Comparison of ENCODE assay signal across 11 cellular contexts in genomic region chr17:20935740-20936139, GRCh38.
A peak's percentile ranks its signal among the peaks of the same experiment; 100 is the strongest.
DNase-seq lines count a peak whose midpoint lies in the region; ATAC-seq, FAIRE-seq and TF ChIP-seq lines count a peak whose summit lies in the region.
"Had no signal": no experiment of that assay in that cellular context is flagged by ENCODE, and none has a peak within 500 bp of the region (broad histone marks: within the 10 kb centered on the region; RNA-seq: fewer than 3 reads in every experiment).

No MANE protein-coding gene starts in this region.

- H3K4me1 Mint-ChIP-seq in CD8-positive, alpha-beta T cell (ENCODE audit: low read depth): no peaks in the 10 kb centered on the region
- no peaks in the 10 kb centered on the region for H3K4me1 Mint-ChIP-seq in CD4-positive, alpha-beta T cell (ENCODE audit: low read depth)
- H3K4me1 Mint-ChIP-seq: nephron progenitor cell had no signal

- peaks cover 0 to 17% (median 2%) of the 10 kb centered on the region in 3 donors for H3K4me1 ChIP-seq in gastroesophageal sphincter
- H3K4me1 ChIP-seq in CD8-positive, alpha-beta T cell (ENCODE audit: insufficient read depth, low read length): no peaks in the 10 kb centered on the region

- H3K36me3 Mint-ChIP-seq in CD8-positive, alpha-beta T cell: no peaks in the 10 kb centered on the region
- H3K36me3 Mint-ChIP-seq in CD4-positive, alpha-beta T cell (ENCODE audit: low read depth): no peaks in the 10 kb centered on the region

- no peak for DNase-seq in H54 (ENCODE audit: insufficient read length, low spot score)
- DNase-seq in amniotic epithelial cell (ENCODE audit: low read depth): peak; percentile 77
- peak; percentile 59 for DNase-seq in skeletal muscle cell (ENCODE audit: low read depth)
- no peak for DNase-seq in CD8-positive, alpha-beta T cell
- DNase-seq in left colon: no peak
- no peak for DNase-seq in CD4-positive, alpha-beta T cell
- DNase-seq in GM12892 (ENCODE audit: insufficient read length): no peak
- DNase-seq: activated gamma-delta T cell, NCI-H526, nephron progenitor cell had no signal

- CTCF ChIA-PET in CD8-positive, alpha-beta T cell (lab: Charles Lee): no interaction called here
- CTCF ChIA-PET in CD4-positive, alpha-beta T cell (lab: Charles Lee): no interaction called here

- POLR2A ChIA-PET in CD8-positive, alpha-beta T cell (lab: Charles Lee): no interaction called here
- POLR2A ChIA-PET in CD4-positive, alpha-beta T cell (lab: Charles Lee): no interaction called here

- FAIRE-seq in H54 (lab: Jason Lieb, UNC) (peak; percentile 74), GM12892 (lab: Jason Lieb, UNC) (no peak)

- peaks cover 2% of the 10 kb centered on the region for H3K27me3 Mint-ChIP-seq in CD8-positive, alpha-beta T cell (ENCODE audit: low read depth)
- H3K27me3 Mint-ChIP-seq in CD4-positive, alpha-beta T cell: peaks cover 4% of the 10 kb centered on the region

- no peak for TF ChIP-seq EP300 in gastroesophageal sphincter (IDR thresholded peaks at IDR 0.05)

- H3K4me3 ChIP-seq in gastroesophageal sphincter: no peak overlapping the region
- no peak overlapping the region for H3K4me3 ChIP-seq in skeletal muscle cell (ENCODE audit: low read depth, low read length)
- H3K4me3 ChIP-seq in CD8-positive, alpha-beta T cell (ENCODE audit: low read depth, low read length): no peak overlapping the region

- H3K9me3 ChIP-seq in gastroesophageal sphincter: no peaks in the 10 kb centered on the region
- H3K9me3 ChIP-seq in CD8-positive, alpha-beta T cell (ENCODE audit: low read length): no peaks in the 10 kb centered on the region
- no peaks in the 10 kb centered on the region for H3K9me3 ChIP-seq in CD4-positive, alpha-beta T cell (ENCODE audit: control insufficient read depth, low read length)

- no peak overlapping the region for H3K4me3 Mint-ChIP-seq in CD8-positive, alpha-beta T cell
- no peak overlapping the region for H3K4me3 Mint-ChIP-seq in CD4-positive, alpha-beta T cell
- H3K4me3 Mint-ChIP-seq: nephron progenitor cell had no signal

- no peak for TF ChIP-seq POLR2A in H54 (IDR thresholded peaks at IDR 0.05; ENCODE audit: low read depth, low read length)
- no peak for TF ChIP-seq POLR2A in gastroesophageal sphincter (IDR thresholded peaks at IDR 0.05)
- TF ChIP-seq POLR2A in GM12892 (IDR thresholded peaks at IDR 0.05; ENCODE audit: low read depth, low read length): no peak

- no peak for TF ChIP-seq CTCF in gastroesophageal sphincter (IDR thresholded peaks at IDR 0.05)
- no peak for TF ChIP-seq CTCF in CD8-positive, alpha-beta T cell (IDR thresholded peaks at IDR 0.05)
- no peak for TF ChIP-seq CTCF in CD4-positive, alpha-beta T cell (IDR thresholded peaks at IDR 0.05)

- H3K9me3 Mint-ChIP-seq in CD8-positive, alpha-beta T cell: no peaks in the 10 kb centered on the region
- no peaks in the 10 kb centered on the region for H3K9me3 Mint-ChIP-seq in CD4-positive, alpha-beta T cell
- H3K9me3 Mint-ChIP-seq: nephron progenitor cell had no signal

- H3K27ac ChIP-seq in gastroesophageal sphincter: peak overlapping the region in 1 of 4 donors; percentile 38
- H3K27ac ChIP-seq in CD8-positive, alpha-beta T cell (ENCODE audit: low read depth, low read length): no peak overlapping the region
- no peak overlapping the region for H3K27ac ChIP-seq in CD4-positive, alpha-beta T cell (ENCODE audit: low read depth, low read length)

- intact Hi-C loops in CD8-positive, alpha-beta T cell (cut with DNase I, micrococcal nuclease): no loop called here
- intact Hi-C loops in left colon (cut with DNase I, micrococcal nuclease): no loop called here
- intact Hi-C loops in CD4-positive, alpha-beta T cell (cut with DNase I, micrococcal nuclease): no loop called here

- 0 to 7% methylated on average over 2 of the region's 2 CpGs for WGBS in gastroesophageal sphincter (ENCODE audit: low coverage in 1 of 2), 2 donors

- ATAC-seq in gastroesophageal sphincter (peak; percentile 39), left colon (no peak)
- ATAC-seq in CD8-positive, alpha-beta T cell: no peak
- ATAC-seq in CD4-positive, alpha-beta T cell (ENCODE audit: poor library complexity): no peak

- H3K27me3 ChIP-seq in gastroesophageal sphincter: no peaks in the 10 kb centered on the region
- no peaks in the 10 kb centered on the region for H3K27me3 ChIP-seq in CD8-positive, alpha-beta T cell (ENCODE audit: insufficient read depth, low read length)
- H3K27me3 ChIP-seq in CD4-positive, alpha-beta T cell (ENCODE audit: control insufficient read depth, insufficient read depth, low read length): no peaks in the 10 kb centered on the region

- H3K36me3 ChIP-seq in gastroesophageal sphincter: no peaks in the 10 kb centered on the region
- no peaks in the 10 kb centered on the region for H3K36me3 ChIP-seq in CD8-positive, alpha-beta T cell (ENCODE audit: insufficient read depth, low read length)

- no peak overlapping the region for H3K27ac Mint-ChIP-seq in CD8-positive, alpha-beta T cell
- no peak overlapping the region for H3K27ac Mint-ChIP-seq in CD4-positive, alpha-beta T cell
- H3K27ac Mint-ChIP-seq: nephron progenitor cell had no signal

Comparison
In these comparisons a context has a peak if more than half of its experiments do, and no peak if none do; other contexts are left out.
1. DNase-seq: peak in amniotic epithelial cell (single experiment) and skeletal muscle cell (single experiment); none in H54 (single experiment), CD8-positive, alpha-beta T cell (0 of 7), left colon (0 of 2), CD4-positive, alpha-beta T cell (0 of 10) and GM12892 (single experiment).